ENCODE assay signal across 16 cellular contexts in genomic region chr17:7824021-7824924, GRCh38. TPM values are rescaled to one million over a fixed set of nuclear protein-coding genes. Genes with fewer than 3 reads are reported as not detected.
"Had no signal": no experiment of that assay in that cellular context is flagged by ENCODE, and none has a peak within 500 bp of the region (broad histone marks: within the 10 kb centered on the region; RNA-seq: fewer than 3 reads in every experiment).

No MANE protein-coding gene starts in this region.

- H3K36me3 ChIP-seq: suprapubic skin, upper lobe of right lung had no signal

- H3K27ac ChIP-seq: suprapubic skin, upper lobe of right lung had no signal

- H3K4me1 ChIP-seq: upper lobe of right lung had no signal

- H3K27me3 ChIP-seq: upper lobe of right lung had no signal

- FAIRE-seq: colon, endothelial cell of umbilical vein had no signal

- H3K4me3 ChIP-seq: mucosa of descending colon, suprapubic skin, upper lobe of right lung had no signal

- H3K9me3 ChIP-seq: mucosa of descending colon, suprapubic skin, upper lobe of right lung had no signal

- ATAC-seq: mucosa of descending colon; naive thymus-derived CD8-positive, alpha-beta T cell; sciatic nerve; upper lobe of right lung had no signal

- DNase-seq: activated CD4-positive, alpha-beta T cell treated with anti-CD3 and anti-CD28 coated beads, Interleukin-2, amount 50 U/mL, for 4 hours; activated CD4-positive, CD25-positive, alpha-beta regulatory T cell treated with anti-CD3 and anti-CD28 coated beads, Interleukin-2, amount 50 U/mL, for 72 hours; activated gamma-delta T cell; activated T-cell treated with anti-CD3 and anti-CD28 coated beads, Interleukin-2, amount 50 U/mL, for 24 hours; foreskin melanocyte; left colon; mammary epithelial cell; mucosa of descending colon; naive thymus-derived CD8-positive, alpha-beta T cell; stimulated activated CD4-positive, alpha-beta T cell treated with anti-CD3 and anti-CD28 coated beads, Interleukin-12 subunit alpha, Interleukin-12 subunit beta, amount 100 ng/mL, for 4 hours; stimulated activated naive CD4-positive, alpha-beta T cell treated with Interleukin-2 at 50 U/mL for 16 hours; upper lobe of right lung had no signal

RNA-seq across cellular contexts. Expression of gene TMEM88, which starts 30.6 kb away (rescaled TPM):
- polyA plus RNA-seq: naive thymus-derived CD8-positive, alpha-beta T cell had no signal
